Comparison of ENCODE assay signal across 8 cellular contexts in the genomic region with DNA sequence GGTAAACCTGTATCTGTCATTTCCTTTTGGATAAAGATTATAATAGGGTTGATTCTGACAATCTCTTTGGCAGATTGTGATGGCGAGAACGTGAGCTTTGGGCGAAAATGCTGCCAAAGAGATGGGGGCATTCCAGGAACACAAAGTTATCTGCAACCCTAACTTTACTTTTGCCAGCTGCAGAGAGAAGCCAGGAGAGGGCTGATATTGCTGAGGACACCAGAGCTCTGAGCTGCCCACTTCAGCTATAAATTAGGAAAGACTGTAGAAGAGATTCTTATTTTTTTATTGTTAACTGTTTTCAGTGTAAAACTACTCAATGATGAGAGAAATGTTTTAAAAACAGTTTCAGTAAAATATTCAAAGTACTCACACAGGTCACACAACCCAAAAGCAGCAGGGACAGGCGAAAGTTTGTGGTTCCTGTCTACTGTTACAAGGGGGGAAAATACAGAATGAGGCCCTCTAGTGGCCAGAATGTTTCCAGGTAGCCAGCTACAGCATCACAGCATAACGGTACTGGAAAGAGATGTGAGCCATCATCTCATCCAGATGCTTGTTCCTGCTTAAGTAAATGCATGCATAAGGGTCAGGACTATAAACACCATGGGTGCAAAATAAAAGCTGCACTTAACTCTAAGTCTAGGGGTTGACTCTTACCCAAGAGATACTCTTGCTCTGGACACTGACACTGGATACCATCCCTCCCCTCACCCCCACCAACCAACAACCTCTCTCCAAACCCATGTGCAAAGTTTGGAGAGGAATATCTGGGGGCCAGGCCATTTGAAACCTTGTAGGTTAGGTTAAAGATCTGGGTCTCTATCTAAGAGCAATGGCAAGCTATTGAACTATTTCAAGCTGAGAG.
DNase-seq lines count a peak whose midpoint lies in the region; ATAC-seq and TF ChIP-seq lines count a peak whose summit lies in the region.

No MANE protein-coding gene starts in this region.

- H3K36me3 ChIP-seq in lung (ENCODE audit: control insufficient read depth in 2 of 2, insufficient read depth in 2 of 2, low read length in 2 of 2) (no peaks in the 10 kb centered on the region), tibial artery (no peaks in the 10 kb centered on the region)
- no peaks in the 10 kb centered on the region for H3K36me3 ChIP-seq in CD8-positive, alpha-beta memory T cell (ENCODE audit: insufficient read depth, low read length)

- in situ Hi-C loops in astrocyte of the spinal cord (cut with HindIII; ENCODE audit: low sequenced_read_pairs) = no loop called here

- WGBS in lung, 2 donors = 65% methylated on average over 5 of the region's 5 CpGs

- H3K4me1 Mint-ChIP-seq in CD8-positive, alpha-beta memory T cell = no peaks in the 10 kb centered on the region

- intact Hi-C loops in tibial artery (cut with DNase I; ENCODE audit: low total_unique reads) = no loop called here

- H3K4me3 ChIP-seq in GM12865 (ENCODE audit: low read depth, low read length) (no peak overlapping the region), astrocyte of the spinal cord (ENCODE audit: low read depth, low read length) (no peak overlapping the region), lung (no peak overlapping the region), tibial artery (no peak overlapping the region)
- no peak overlapping the region for H3K4me3 ChIP-seq in CD8-positive, alpha-beta memory T cell (ENCODE audit: low read length)

- H3K9me3 ChIP-seq in lung (ENCODE audit: control insufficient read depth in 2 of 2, insufficient read depth in 1 of 2, low read length in 1 of 2) (peaks cover 4 to 7% of the 10 kb centered on the region in 2 donors), tibial artery (peaks cover 0 to 9% (median 0%) of the 10 kb centered on the region in 3 donors)
- no peaks in the 10 kb centered on the region for H3K9me3 ChIP-seq in CD8-positive, alpha-beta memory T cell (ENCODE audit: low read length)

- TF ChIP-seq CTCF in GM12865 (IDR thresholded peaks at IDR 0.05; ENCODE audit: insufficient read depth, low read depth, low read length, missing control alignments) (peak; percentile 81), astrocyte of the spinal cord (IDR thresholded peaks at IDR 0.05; ENCODE audit: low read depth, low read length) (peak; percentile 63), lung (IDR thresholded peaks at IDR 0.05; ENCODE audit: control extremely low read depth, extremely low read depth) (no peak), tibial artery (IDR thresholded peaks at IDR 0.05) (peak in 1 of 2 experiments; percentile 21)

- H3K27ac ChIP-seq in lung (ENCODE audit: low read depth in 1 of 2, low read length in 1 of 2) (no peak overlapping the region), tibial artery (no peak overlapping the region)
- H3K27ac ChIP-seq in CD8-positive, alpha-beta memory T cell (ENCODE audit: low read depth, low read length) = no peak overlapping the region

- POLR2A ChIA-PET in HEK293T (lab: Yijun Ruan, JAX) = no interaction called here
- POLR2A ChIA-PET in CD8-positive, alpha-beta memory T cell (lab: Charles Lee) = no interaction called here

- H3K27me3 Mint-ChIP-seq in CD8-positive, alpha-beta memory T cell = no peaks in the 10 kb centered on the region

- no peak overlapping the region for H3K4me3 Mint-ChIP-seq in CD8-positive, alpha-beta memory T cell

- CTCF ChIA-PET in HEK293T (lab: Yijun Ruan, JAX) = interaction anchor here (0.6 to 1.6 kb wide), 5 partner anchors 9 to 340 kb away, joined by 3 to 14 read pairs (median 6); no protein-coding TSS in a partner anchor
- CTCF ChIA-PET in CD8-positive, alpha-beta memory T cell (lab: Charles Lee) = no interaction called here

- peaks cover 0 to 5% (median 3%) of the 10 kb centered on the region in 5 donors for H3K9me3 Mint-ChIP-seq in CD8-positive, alpha-beta memory T cell

- no peaks in the 10 kb centered on the region for H3K4me1 ChIP-seq in lung (ENCODE audit: control insufficient read depth in 2 of 2, insufficient read depth in 2 of 2, low read length in 2 of 2)
- no peaks in the 10 kb centered on the region for H3K4me1 ChIP-seq in CD8-positive, alpha-beta memory T cell (ENCODE audit: insufficient read depth, low read length)
- H3K4me1 ChIP-seq in tibial artery = no peaks in the 10 kb centered on the region

- H3K36me3 Mint-ChIP-seq in CD8-positive, alpha-beta memory T cell = no peaks in the 10 kb centered on the region

- H3K27me3 ChIP-seq in lung (ENCODE audit: control insufficient read depth, insufficient read depth) (no peaks in the 10 kb centered on the region), tibial artery (no peaks in the 10 kb centered on the region)
- H3K27me3 ChIP-seq in CD8-positive, alpha-beta memory T cell (ENCODE audit: insufficient read depth, low read length, poor library complexity, severe bottlenecking) = no peaks in the 10 kb centered on the region

- ATAC-seq in lung (ENCODE audit: insufficient read depth, low FRiP score) = no peak

- DNase-seq in AML-193 (lab: John Stamatoyannopoulos, UW) (peak; percentile 13 to 14), GM12865 (ENCODE audit: low read depth) (peak; percentile 59), HEK293T (ENCODE audit: extremely low spot score) (peak; percentile 38), LoVo (ENCODE audit: low spot score) (peak; percentile 19), astrocyte of the spinal cord (ENCODE audit: low read depth, low spot score) (peak; percentile 3), lung (ENCODE audit: low spot score) (peak; percentile 36), tibial artery (no peak)
- no peak for DNase-seq in CD8-positive, alpha-beta memory T cell

- no peak overlapping the region for H3K27ac Mint-ChIP-seq in CD8-positive, alpha-beta memory T cell

TF ChIP-seq in HEK293T, 16 proteins besides CTCF, POLR2A, EP300 and RAD21:
- no peak for TF ChIP-seq ARNT (IDR thresholded peaks at IDR 0.05)
- no peak for TF ChIP-seq SP1 (IDR thresholded peaks at IDR 0.05)
- TF ChIP-seq HDGF (IDR thresholded peaks at IDR 0.05; ENCODE audit: borderline replicate concordance) = no peak
- TF ChIP-seq, protein P1, sequence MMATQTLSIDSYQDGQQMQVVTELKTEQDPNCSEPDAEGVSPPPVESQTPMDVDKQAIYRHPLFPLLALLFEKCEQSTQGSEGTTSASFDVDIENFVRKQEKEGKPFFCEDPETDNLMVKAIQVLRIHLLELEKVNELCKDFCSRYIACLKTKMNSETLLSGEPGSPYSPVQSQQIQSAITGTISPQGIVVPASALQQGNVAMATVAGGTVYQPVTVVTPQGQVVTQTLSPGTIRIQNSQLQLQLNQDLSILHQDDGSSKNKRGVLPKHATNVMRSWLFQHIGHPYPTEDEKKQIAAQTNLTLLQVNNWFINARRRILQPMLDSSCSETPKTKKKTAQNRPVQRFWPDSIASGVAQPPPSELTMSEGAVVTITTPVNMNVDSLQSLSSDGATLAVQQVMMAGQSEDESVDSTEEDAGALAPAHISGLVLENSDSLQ (IDR thresholded peaks at IDR 0.05) = no peak
- TF ChIP-seq TARDBP (IDR thresholded peaks at IDR 0.05) = no peak
- no peak for TF ChIP-seq FOXK2 (IDR thresholded peaks at IDR 0.05)
- TF ChIP-seq BHLHE40 (IDR thresholded peaks at IDR 0.05; ENCODE audit: borderline replicate concordance) = no peak
- no peak for TF ChIP-seq SUZ12 (IDR thresholded peaks at IDR 0.05)
- no peak for TF ChIP-seq ZNF384 (IDR thresholded peaks at IDR 0.05)
- TF ChIP-seq L3MBTL2 (conservative IDR thresholded peaks at IDR 0.05) = no peak
- no peak for TF ChIP-seq CTBP1 (IDR thresholded peaks at IDR 0.05; ENCODE audit: borderline replicate concordance)
- no peak for TF ChIP-seq NFRKB (IDR thresholded peaks at IDR 0.05)
- TF ChIP-seq ELF4 (IDR thresholded peaks at IDR 0.05) = no peak
- no peak for TF ChIP-seq LEF1 (IDR thresholded peaks at IDR 0.05; ENCODE audit: borderline replicate concordance)
- no peak for TF ChIP-seq FOXM1 (IDR thresholded peaks at IDR 0.05; ENCODE audit: borderline replicate concordance)

Comparison
In these comparisons a context has a peak if more than half of its experiments do, and no peak if none do; other contexts are left out.
1. DNase-seq: peak in AML-193 (2 of 2), GM12865 (single experiment), HEK293T (single experiment), LoVo (single experiment), astrocyte of the spinal cord (single experiment) and lung (single experiment); none in CD8-positive, alpha-beta memory T cell (0 of 5) and tibial artery (0 of 2).